Comparison of ENCODE assay signal across 16 cellular contexts in genomic region chr16:76389126-76389525, GRCh38.
"Had no signal": no experiment of that assay in that cellular context is flagged by ENCODE, and none has a peak within 500 bp of the region (broad histone marks: within the 10 kb centered on the region; RNA-seq: fewer than 3 reads in every experiment).

No MANE protein-coding gene starts in this region.

- H3K4me3 ChIP-seq: dorsolateral prefrontal cortex, esophagus muscularis mucosa, lung, SK-N-MC, tibial nerve had no signal

- H3K4me1 ChIP-seq: esophagus muscularis mucosa, tibial nerve had no signal

- DNase-seq: activated CD4-positive, alpha-beta T cell treated with anti-CD3 and anti-CD28 coated beads, Interleukin-2, amount 10 ng/mL, durations not matched to agents 7 days and 5 days; activated CD4-positive, CD25-positive, alpha-beta regulatory T cell; activated naive CD4-positive, alpha-beta T cell treated with anti-CD3 and anti-CD28 coated beads, Interleukin-2, amount 50 U/mL, for 16 hours; activated T-cell treated with anti-CD3 and anti-CD28 coated beads for 4 hours; amygdala; dorsolateral prefrontal cortex; left cardiac atrium; naive thymus-derived CD4-positive, alpha-beta T cell; posterior cingulate gyrus; small intestine had no signal

- H3K27ac ChIP-seq: esophagus muscularis mucosa, neutrophil, SK-N-MC, tibial nerve had no signal

- H3K9me3 ChIP-seq: esophagus muscularis mucosa, neutrophil, tibial nerve had no signal

- ATAC-seq: left cardiac atrium; naive thymus-derived CD4-positive, alpha-beta T cell; stimulated activated effector memory CD8-positive, alpha-beta T cell treated with anti-CD3 and anti-CD28 coated beads, Interleukin-12 subunit alpha, Interleukin-12 subunit beta, amount 100 ng/mL, for 72 hours had no signal

- H3K36me3 ChIP-seq: esophagus muscularis mucosa, neutrophil, tibial nerve had no signal

- H3K27me3 ChIP-seq: dorsolateral prefrontal cortex, esophagus muscularis mucosa, neutrophil, tibial nerve had no signal
